ENCODE assay signal across 1 cellular context in the genomic region with DNA sequence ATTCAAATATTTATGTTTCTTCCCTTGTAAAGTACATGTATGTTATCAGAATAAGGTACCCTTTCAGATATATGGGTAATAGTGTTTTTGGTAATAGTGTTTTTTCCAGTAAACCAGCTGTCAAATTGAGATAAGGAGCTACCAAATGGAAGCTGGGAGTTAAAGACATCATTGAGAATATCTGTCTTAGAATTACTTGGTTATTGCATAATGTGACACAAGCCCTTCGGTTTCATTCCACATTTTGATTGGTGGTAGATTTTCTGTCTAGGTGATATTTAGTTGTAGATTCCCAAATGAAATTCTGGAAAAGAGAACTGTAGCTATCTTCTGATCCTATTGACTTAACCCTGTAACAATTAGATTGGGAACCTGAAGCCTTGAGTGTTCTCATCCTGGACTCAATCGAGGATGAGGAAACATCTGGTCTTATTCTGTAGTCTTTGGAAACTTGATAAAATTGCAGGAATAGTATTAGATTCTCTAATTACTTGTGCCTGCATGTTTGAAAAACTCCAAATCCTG.
TF ChIP-seq lines count a peak whose summit lies in the region.

No MANE protein-coding gene starts in this region.

TF ChIP-seq in IMR-90, 13 proteins besides CTCF, POLR2A, EP300 and RAD21:
- TF ChIP-seq CEBPB (IDR thresholded peaks at IDR 0.05; ENCODE audit: low read depth, low read length) = peak; percentile 34; the same call in 1 of the 2 replicates
- TF ChIP-seq RCOR1 (IDR thresholded peaks at IDR 0.05; ENCODE audit: insufficient replicate concordance, low read length) = no peak
- no peak for TF ChIP-seq FOS (IDR thresholded peaks at IDR 0.05; ENCODE audit: low read depth, low read length)
- TF ChIP-seq, protein P1, sequence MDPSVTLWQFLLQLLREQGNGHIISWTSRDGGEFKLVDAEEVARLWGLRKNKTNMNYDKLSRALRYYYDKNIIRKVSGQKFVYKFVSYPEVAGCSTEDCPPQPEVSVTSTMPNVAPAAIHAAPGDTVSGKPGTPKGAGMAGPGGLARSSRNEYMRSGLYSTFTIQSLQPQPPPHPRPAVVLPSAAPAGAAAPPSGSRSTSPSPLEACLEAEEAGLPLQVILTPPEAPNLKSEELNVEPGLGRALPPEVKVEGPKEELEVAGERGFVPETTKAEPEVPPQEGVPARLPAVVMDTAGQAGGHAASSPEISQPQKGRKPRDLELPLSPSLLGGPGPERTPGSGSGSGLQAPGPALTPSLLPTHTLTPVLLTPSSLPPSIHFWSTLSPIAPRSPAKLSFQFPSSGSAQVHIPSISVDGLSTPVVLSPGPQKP (IDR thresholded peaks at IDR 0.05; ENCODE audit: borderline replicate concordance, low read depth, low read length) = no peak
- TF ChIP-seq MXI1 (IDR thresholded peaks at IDR 0.05; ENCODE audit: borderline replicate concordance, low read depth, low read length) = no peak
TF ChIP-seq in IMR-90: peak in this region for 1.
